ENCODE assay signal across 10 cellular contexts in the genomic region with DNA sequence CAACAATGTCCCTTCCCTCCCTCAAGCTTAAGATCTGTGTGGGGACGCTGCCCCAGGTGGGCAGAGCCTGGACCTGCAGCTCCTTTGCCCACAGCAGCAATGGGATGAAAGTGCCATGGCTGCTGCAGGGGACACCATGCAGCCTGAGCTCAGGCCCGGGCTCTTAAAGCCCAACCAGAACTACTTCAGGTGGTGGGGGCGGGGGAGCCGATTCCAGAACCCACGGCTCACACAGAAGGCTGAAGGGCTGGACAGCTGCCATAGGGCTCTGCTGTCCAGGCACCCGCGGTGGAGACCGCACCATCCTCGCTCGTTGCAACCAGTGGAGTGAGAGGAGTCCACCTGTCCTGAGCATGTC. TPM values are rescaled to one million over a fixed set of nuclear protein-coding genes. Genes with fewer than 3 reads are reported as not detected.
DNase-seq lines count a peak whose midpoint lies in the region; ATAC-seq and TF ChIP-seq lines count a peak whose summit lies in the region.
"Had no signal": no experiment of that assay in that cellular context is flagged by ENCODE, and none has a peak within 500 bp of the region (broad histone marks: within the 10 kb centered on the region; RNA-seq: fewer than 3 reads in every experiment).

No MANE protein-coding gene starts in this region.

- no peak overlapping the region for H3K27ac ChIP-seq in hepatocyte
- H3K27ac ChIP-seq: lower lobe of right lung had no signal

- ATAC-seq in SK-N-SH treated with all-trans-retinoic acid at 6 μM for 48 hours (peak; percentile 78), HG03175 (IDR thresholded peaks at IDR 0.05; ENCODE audit: unreplicated experiment) (no peak), GM18517 (IDR thresholded peaks at IDR 0.05; ENCODE audit: unreplicated experiment) (no peak)

- DNase-seq in AG08395 (ENCODE audit: low spot score) (peak; percentile 11), H7 (peak; percentile 88), hepatocyte (ENCODE audit: low spot score) (peak; percentile 48), H4 (ENCODE audit: low spot score) (no peak), activated gamma-delta T cell (lab: John Stamatoyannopoulos, UW) (no peak)
- DNase-seq: activated naive CD8-positive, alpha-beta T cell treated with anti-CD3 and anti-CD28 coated beads for 36 hours; lower lobe of right lung had no signal

- no peak overlapping the region for H3K4me3 ChIP-seq in H7 (ENCODE audit: insufficient read depth, low read depth, low read length)
- no peak overlapping the region for H3K4me3 ChIP-seq in hepatocyte
- H3K4me3 ChIP-seq: lower lobe of right lung had no signal

- H3K36me3 ChIP-seq in H7 (replicated peaks; ENCODE audit: control insufficient read depth, insufficient read depth, low read length) (peaks cover 35% of the 10 kb centered on the region), hepatocyte (replicated peaks; ENCODE audit: insufficient read depth, low read depth) (no peaks in the 10 kb centered on the region)

- WGBS in hepatocyte (ENCODE audit: low lambda C conversion rate, missing lambda C conversion rate): 86% methylated on average over 10 of the region's 10 CpGs

- H2AFZ ChIP-seq in hepatocyte: no peak overlapping the region

- no peaks in the 10 kb centered on the region for H3K9me2 ChIP-seq in hepatocyte (replicated peaks; ENCODE audit: insufficient read depth)

- no peaks in the 10 kb centered on the region for H3K79me2 ChIP-seq in hepatocyte

- H3K4me2 ChIP-seq in hepatocyte: no peak overlapping the region

- H3K4me1 ChIP-seq in hepatocyte (ENCODE audit: insufficient read depth): no peaks in the 10 kb centered on the region
- H3K4me1 ChIP-seq: lower lobe of right lung had no signal

- H3K9me3 ChIP-seq in hepatocyte (ENCODE audit: low read depth): no peaks in the 10 kb centered on the region
- H3K9me3 ChIP-seq: lower lobe of right lung had no signal

- no peaks in the 10 kb centered on the region for H4K20me1 ChIP-seq in hepatocyte (ENCODE audit: insufficient read depth, poor library complexity, severe bottlenecking)

- TF ChIP-seq CTCF in hepatocyte (IDR thresholded peaks at IDR 0.05; ENCODE audit: poor library complexity): peak; percentile 28

- H3K27me3 ChIP-seq in H7 (ENCODE audit: control insufficient read depth, insufficient read depth, low read length) (no peaks in the 10 kb centered on the region), hepatocyte (no peaks in the 10 kb centered on the region)

TF ChIP-seq in SK-N-SH treated with all-trans-retinoic acid at 6 μM for 48 hours, 23 proteins besides CTCF, POLR2A, EP300 and RAD21 (continues in another document):
- no peak for TF ChIP-seq ZFP30 (CRISPR knock-in tag; IDR thresholded peaks at IDR 0.05)
- no peak for TF ChIP-seq ISL1 (CRISPR knock-in tag; IDR thresholded peaks at IDR 0.05)
- TF ChIP-seq ZNF565 (CRISPR knock-in tag; conservative IDR thresholded peaks at IDR 0.05; ENCODE audit: low read depth): no peak
- no peak for TF ChIP-seq SNAI2 (CRISPR knock-in tag; IDR thresholded peaks at IDR 0.05)
- no peak for TF ChIP-seq ZNF70 (CRISPR knock-in tag; IDR thresholded peaks at IDR 0.05)
- TF ChIP-seq ZFP3 (CRISPR knock-in tag; IDR thresholded peaks at IDR 0.05): no peak
- no peak for TF ChIP-seq CREB5 (CRISPR knock-in tag; IDR thresholded peaks at IDR 0.05; ENCODE audit: low read depth)
- TF ChIP-seq CSDC2 (CRISPR knock-in tag; IDR thresholded peaks at IDR 0.05): no peak
- TF ChIP-seq ZNF8 (CRISPR knock-in tag; IDR thresholded peaks at IDR 0.05): no peak
- TF ChIP-seq BACH2 (CRISPR knock-in tag; IDR thresholded peaks at IDR 0.05; ENCODE audit: borderline replicate concordance): no peak
- TF ChIP-seq POU6F1 (CRISPR knock-in tag; IDR thresholded peaks at IDR 0.05; ENCODE audit: borderline replicate concordance, low read depth): no peak
- no peak for TF ChIP-seq OSR1 (CRISPR knock-in tag; IDR thresholded peaks at IDR 0.05)
- TF ChIP-seq PPARA (CRISPR knock-in tag; IDR thresholded peaks at IDR 0.05; ENCODE audit: borderline replicate concordance): no peak
- TF ChIP-seq, protein P1, sequence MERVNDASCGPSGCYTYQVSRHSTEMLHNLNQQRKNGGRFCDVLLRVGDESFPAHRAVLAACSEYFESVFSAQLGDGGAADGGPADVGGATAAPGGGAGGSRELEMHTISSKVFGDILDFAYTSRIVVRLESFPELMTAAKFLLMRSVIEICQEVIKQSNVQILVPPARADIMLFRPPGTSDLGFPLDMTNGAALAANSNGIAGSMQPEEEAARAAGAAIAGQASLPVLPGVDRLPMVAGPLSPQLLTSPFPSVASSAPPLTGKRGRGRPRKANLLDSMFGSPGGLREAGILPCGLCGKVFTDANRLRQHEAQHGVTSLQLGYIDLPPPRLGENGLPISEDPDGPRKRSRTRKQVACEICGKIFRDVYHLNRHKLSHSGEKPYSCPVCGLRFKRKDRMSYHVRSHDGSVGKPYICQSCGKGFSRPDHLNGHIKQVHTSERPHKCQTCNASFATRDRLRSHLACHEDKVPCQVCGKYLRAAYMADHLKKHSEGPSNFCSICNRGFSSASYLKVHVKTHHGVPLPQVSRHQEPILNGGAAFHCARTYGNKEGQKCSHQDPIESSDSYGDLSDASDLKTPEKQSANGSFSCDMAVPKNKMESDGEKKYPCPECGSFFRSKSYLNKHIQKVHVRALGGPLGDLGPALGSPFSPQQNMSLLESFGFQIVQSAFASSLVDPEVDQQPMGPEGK (CRISPR knock-in tag; IDR thresholded peaks at IDR 0.05; ENCODE audit: borderline replicate concordance): no peak
- no peak for TF ChIP-seq TSHZ2 (CRISPR knock-in tag; IDR thresholded peaks at IDR 0.05)
- no peak for TF ChIP-seq TCF4 (CRISPR knock-in tag; IDR thresholded peaks at IDR 0.05; ENCODE audit: borderline replicate concordance)

RNA-seq across cellular contexts. Expression of gene CHID1, which starts 12.5 kb away (rescaled TPM):
- total RNA-seq in H7 (2014; rRNA removed; shearing (Covaris generic)): 36.9 and 38.1 TPM in 2 replicates
- 61.5 and 92.4 TPM in 2 replicates for total RNA-seq in hepatocyte
- polyA plus RNA-seq in hepatocyte: 152 and 155 TPM in 2 replicates
- 53.1 and 65.1 TPM in 2 replicates for total RNA-seq in H4 (2014; rRNA removed; shearing (Covaris generic))

RNA-seq across cellular contexts. Expression of gene AP2A2, which starts 27.5 kb away (rescaled TPM):
- 36.1 and 46.8 TPM in 2 replicates for total RNA-seq in H7 (2014; rRNA removed; shearing (Covaris generic))
- 57.8 and 68.0 TPM in 2 replicates for total RNA-seq in hepatocyte
- polyA plus RNA-seq in hepatocyte: 49.7 and 56.2 TPM in 2 replicates
- 25.1 and 25.3 TPM in 2 replicates for total RNA-seq in H4 (2014; rRNA removed; shearing (Covaris generic))

RNA-seq across cellular contexts. Expression of gene TSPAN4, which starts 55.5 kb away (rescaled TPM):
- 101 and 117 TPM in 2 replicates for total RNA-seq in H7 (2014; rRNA removed; shearing (Covaris generic))
- 62.5 and 82.8 TPM in 2 replicates for total RNA-seq in hepatocyte
- 148 and 177 TPM in 2 replicates for polyA plus RNA-seq in hepatocyte
- total RNA-seq in H4 (2014; rRNA removed; shearing (Covaris generic)): 117 and 131 TPM in 2 replicates

RNA-seq across cellular contexts. Expression of gene POLR2L, which starts 55.8 kb away (rescaled TPM):
- 96.1 and 135 TPM in 2 replicates for total RNA-seq in H7 (2014; rRNA removed; shearing (Covaris generic))
- 38.0 and 50.2 TPM in 2 replicates for total RNA-seq in hepatocyte
- polyA plus RNA-seq in hepatocyte: 372 and 402 TPM in 2 replicates
- 199 and 210 TPM in 2 replicates for total RNA-seq in H4 (2014; rRNA removed; shearing (Covaris generic))

Comparison
In these comparisons a context has a peak if more than half of its experiments do, and no peak if none do; other contexts are left out.
1. DNase-seq: peak in AG08395 (single experiment), H7 (single experiment) and hepatocyte (single experiment); none in H4 (single experiment) and activated gamma-delta T cell (single experiment).